In the genomic region with DNA sequence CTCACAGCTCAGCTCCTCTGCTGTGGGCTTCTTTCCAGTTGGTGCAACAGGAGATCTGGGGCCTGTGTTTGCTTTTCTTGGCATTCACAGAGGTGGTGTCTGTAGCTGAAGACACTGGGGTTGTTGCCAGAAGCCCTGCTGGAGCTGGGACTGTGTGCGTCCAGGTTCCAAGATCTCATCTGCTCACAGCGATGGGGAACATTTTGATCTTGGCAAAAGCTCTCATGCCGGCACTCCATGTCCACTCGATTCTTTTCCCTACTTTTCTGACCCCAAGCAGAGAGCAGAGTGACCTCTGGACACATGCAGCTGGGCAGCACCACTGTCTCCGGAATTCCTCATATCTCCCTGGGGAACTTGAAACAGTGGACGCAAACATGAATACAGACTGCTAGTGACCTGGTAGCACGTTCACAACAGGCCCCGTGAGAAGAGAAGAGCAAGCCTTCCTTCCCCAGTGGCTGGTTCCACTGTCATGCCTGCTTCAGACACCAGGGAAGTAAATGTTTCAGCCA, we compare ENCODE assay signal across 13 cellular contexts. TPM values are rescaled to one million over a fixed set of nuclear protein-coding genes. Genes with fewer than 3 reads are reported as not detected.
DNase-seq lines count a peak whose midpoint lies in the region; ATAC-seq and TF ChIP-seq lines count a peak whose summit lies in the region.
"Had no signal": no experiment of that assay in that cellular context is flagged by ENCODE, and none has a peak within 500 bp of the region (broad histone marks: within the 10 kb centered on the region; RNA-seq: fewer than 3 reads in every experiment).

No MANE protein-coding gene starts in this region.

- intact Hi-C loops in heart left ventricle (cut with DNase I) (no loop called here), prostate gland (cut with DNase I) (no loop called here)

- no peak overlapping the region for H3K27ac Mint-ChIP-seq in stimulated activated effector memory CD8-positive, alpha-beta T cell treated with anti-CD3 and anti-CD28 coated beads, Interleukin-12 subunit alpha, Interleukin-12 subunit beta, amount 100 ng/mL, for 72 hours

- H3K27me3 ChIP-seq in heart left ventricle (peaks cover 0 to 1% (median 0%) of the 10 kb centered on the region in 9 donors), prostate gland (replicated peaks; ENCODE audit: insufficient read depth) (no peaks in the 10 kb centered on the region)
- H3K27me3 ChIP-seq: cardiac muscle cell had no signal

- no peak overlapping the region for H3K4me3 Mint-ChIP-seq in stimulated activated effector memory CD8-positive, alpha-beta T cell treated with anti-CD3 and anti-CD28 coated beads, Interleukin-12 subunit alpha, Interleukin-12 subunit beta, amount 100 ng/mL, for 72 hours

- no peaks in the 10 kb centered on the region for H3K9me3 ChIP-seq in heart left ventricle
- no peaks in the 10 kb centered on the region for H3K9me3 ChIP-seq in prostate gland
- H3K9me3 ChIP-seq: spleen had no signal

- TF ChIP-seq CTCF in C4-2B (conservative IDR thresholded peaks at IDR 0.05), result no peak; the same call in 1 of the 2 replicates
- no peak for TF ChIP-seq CTCF in heart left ventricle (IDR thresholded peaks at IDR 0.05)
- no peak for TF ChIP-seq CTCF in prostate gland (IDR thresholded peaks at IDR 0.05)

- DNase-seq in astrocyte of the hippocampus (ENCODE audit: low read depth, low spot score) (peak; percentile 16), heart left ventricle (peak; percentile 54 to 88 (median 75)), prostate gland (ENCODE audit: low spot score) (peak; percentile 63), SKM-1 treated with dmso at 0.1 percent for 144 hours (lab: John Stamatoyannopoulos, UW; ENCODE audit: unreplicated experiment) (no peak)
- DNase-seq in stimulated activated effector memory CD8-positive, alpha-beta T cell treated with anti-CD3 and anti-CD28 coated beads, Interleukin-12 subunit alpha, Interleukin-12 subunit beta, amount 100 ng/mL, for 72 hours (ENCODE audit: low spot score in 2 of 2), result no peak
- DNase-seq: GM23248, KG1, mesenchymal stem cell, spleen had no signal

- no peak for TF ChIP-seq POLR2A in heart left ventricle (IDR thresholded peaks at IDR 0.05)
- no peak for TF ChIP-seq POLR2A in prostate gland (IDR thresholded peaks at IDR 0.05)

- ATAC-seq in heart left ventricle (peak; percentile 91 to 95 (median 94)), GM19455 (IDR thresholded peaks at IDR 0.05; ENCODE audit: unreplicated experiment) (no peak), GM21737 (IDR thresholded peaks at IDR 0.05; ENCODE audit: unreplicated experiment) (no peak)
- ATAC-seq in stimulated activated effector memory CD8-positive, alpha-beta T cell treated with anti-CD3 and anti-CD28 coated beads, Interleukin-12 subunit alpha, Interleukin-12 subunit beta, amount 100 ng/mL, for 72 hours, result no peak

- no peaks in the 10 kb centered on the region for H3K4me1 Mint-ChIP-seq in stimulated activated effector memory CD8-positive, alpha-beta T cell treated with anti-CD3 and anti-CD28 coated beads, Interleukin-12 subunit alpha, Interleukin-12 subunit beta, amount 100 ng/mL, for 72 hours

- WGBS in heart left ventricle, 4 donors, result 15 to 37% (median 22%) methylated on average over 7 to 8 of the region's 8 CpGs
- 27% methylated on average over 8 of the region's 8 CpGs for WGBS in prostate gland

- H3K27ac ChIP-seq in C4-2B (peak overlapping the region; percentile 58), heart left ventricle (peak overlapping the region; percentile 12 to 89 (median 59)), prostate gland (peak overlapping the region in 1 of 2 donors; percentile 38)
- H3K27ac ChIP-seq: cardiac muscle cell, GM23248, spleen had no signal

- H3K36me3 Mint-ChIP-seq in stimulated activated effector memory CD8-positive, alpha-beta T cell treated with anti-CD3 and anti-CD28 coated beads, Interleukin-12 subunit alpha, Interleukin-12 subunit beta, amount 100 ng/mL, for 72 hours, result no peaks in the 10 kb centered on the region

- H3K36me3 ChIP-seq in heart left ventricle (no peaks in the 10 kb centered on the region), prostate gland (no peaks in the 10 kb centered on the region)
- H3K36me3 ChIP-seq: cardiac muscle cell, spleen had no signal

- H3K4me3 ChIP-seq in heart left ventricle (peak overlapping the region in 1 of 12 donors; percentile 0), prostate gland (no peak overlapping the region)
- H3K4me3 ChIP-seq: cardiac muscle cell, GM23248, spleen had no signal

- H3K4me1 ChIP-seq in heart left ventricle (peaks cover 2 to 29% (median 19%) of the 10 kb centered on the region in 12 donors), prostate gland (replicated peaks) (no peaks in the 10 kb centered on the region)
- H3K4me1 ChIP-seq: spleen had no signal

- H3K9me3 Mint-ChIP-seq in stimulated activated effector memory CD8-positive, alpha-beta T cell treated with anti-CD3 and anti-CD28 coated beads, Interleukin-12 subunit alpha, Interleukin-12 subunit beta, amount 100 ng/mL, for 72 hours, result no peaks in the 10 kb centered on the region

RNA-seq across cellular contexts. Expression of a gene that starts 36.1 kb away (rescaled TPM):
- total RNA-seq in heart left ventricle, result 10 to 100 TPM; 11.2 to 22.4 (median 17.1) TPM
- polyA plus RNA-seq in heart left ventricle, result 1 to 10 TPM; 5.8 to 9.2 TPM
- 10 to 100 TPM; 14.5 to 15.4 TPM for total RNA-seq in prostate gland

Comparison
In these comparisons a context has a peak if more than half of its experiments do, and no peak if none do; other contexts are left out.
1. DNase-seq: peak in astrocyte of the hippocampus (single experiment), heart left ventricle (5 of 5) and prostate gland (single experiment); none in SKM-1 treated with dmso at 0.1 percent for 144 hours (single experiment) and stimulated activated effector memory CD8-positive, alpha-beta T cell treated with anti-CD3 and anti-CD28 coated beads, Interleukin-12 subunit alpha, Interleukin-12 subunit beta, amount 100 ng/mL, for 72 hours (0 of 2).
2. ATAC-seq: peak in heart left ventricle (4 of 4); none in GM19455 (single experiment), GM21737 (single experiment) and stimulated activated effector memory CD8-positive, alpha-beta T cell treated with anti-CD3 and anti-CD28 coated beads, Interleukin-12 subunit alpha, Interleukin-12 subunit beta, amount 100 ng/mL, for 72 hours (single experiment).